ENCODE assay signal across 1 cellular context in genomic region chr15:48176097-48176496, GRCh38.
TF ChIP-seq lines count a peak whose summit lies in the region.

No MANE protein-coding gene starts in this region.

TF ChIP-seq in GM23338, 12 proteins besides CTCF, POLR2A, EP300 and RAD21:
- TF ChIP-seq, protein P1, sequence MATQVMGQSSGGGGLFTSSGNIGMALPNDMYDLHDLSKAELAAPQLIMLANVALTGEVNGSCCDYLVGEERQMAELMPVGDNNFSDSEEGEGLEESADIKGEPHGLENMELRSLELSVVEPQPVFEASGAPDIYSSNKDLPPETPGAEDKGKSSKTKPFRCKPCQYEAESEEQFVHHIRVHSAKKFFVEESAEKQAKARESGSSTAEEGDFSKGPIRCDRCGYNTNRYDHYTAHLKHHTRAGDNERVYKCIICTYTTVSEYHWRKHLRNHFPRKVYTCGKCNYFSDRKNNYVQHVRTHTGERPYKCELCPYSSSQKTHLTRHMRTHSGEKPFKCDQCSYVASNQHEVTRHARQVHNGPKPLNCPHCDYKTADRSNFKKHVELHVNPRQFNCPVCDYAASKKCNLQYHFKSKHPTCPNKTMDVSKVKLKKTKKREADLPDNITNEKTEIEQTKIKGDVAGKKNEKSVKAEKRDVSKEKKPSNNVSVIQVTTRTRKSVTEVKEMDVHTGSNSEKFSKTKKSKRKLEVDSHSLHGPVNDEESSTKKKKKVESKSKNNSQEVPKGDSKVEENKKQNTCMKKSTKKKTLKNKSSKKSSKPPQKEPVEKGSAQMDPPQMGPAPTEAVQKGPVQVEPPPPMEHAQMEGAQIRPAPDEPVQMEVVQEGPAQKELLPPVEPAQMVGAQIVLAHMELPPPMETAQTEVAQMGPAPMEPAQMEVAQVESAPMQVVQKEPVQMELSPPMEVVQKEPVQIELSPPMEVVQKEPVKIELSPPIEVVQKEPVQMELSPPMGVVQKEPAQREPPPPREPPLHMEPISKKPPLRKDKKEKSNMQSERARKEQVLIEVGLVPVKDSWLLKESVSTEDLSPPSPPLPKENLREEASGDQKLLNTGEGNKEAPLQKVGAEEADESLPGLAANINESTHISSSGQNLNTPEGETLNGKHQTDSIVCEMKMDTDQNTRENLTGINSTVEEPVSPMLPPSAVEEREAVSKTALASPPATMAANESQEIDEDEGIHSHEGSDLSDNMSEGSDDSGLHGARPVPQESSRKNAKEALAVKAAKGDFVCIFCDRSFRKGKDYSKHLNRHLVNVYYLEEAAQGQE (IDR thresholded peaks at IDR 0.05; ENCODE audit: unreplicated experiment), result no peak
- no peak for TF ChIP-seq CREB1 (CRISPR knock-in tag; IDR thresholded peaks at IDR 0.05; ENCODE audit: low read depth)
- no peak for TF ChIP-seq NANOG (IDR thresholded peaks at IDR 0.05; ENCODE audit: borderline replicate concordance)
- no peak for TF ChIP-seq ZNF462 (CRISPR knock-in tag; IDR thresholded peaks at IDR 0.05)
- no peak for TF ChIP-seq STAT1 (IDR thresholded peaks at IDR 0.05; ENCODE audit: unreplicated experiment)
TF ChIP-seq in GM23338: peak in this region for 0.
